In genomic region chr6:108295676-108296075, GRCh38 we compare ENCODE assay signal across 7 cellular contexts. TPM values are rescaled to one million over a fixed set of nuclear protein-coding genes. Genes with fewer than 3 reads are reported as not detected.
DNase-seq lines count a peak whose midpoint lies in the region; ATAC-seq and TF ChIP-seq lines count a peak whose summit lies in the region.

No MANE protein-coding gene starts in this region.

- no peak for ATAC-seq in GM21390 (IDR thresholded peaks at IDR 0.05; ENCODE audit: unreplicated experiment)

- H3K9me2 ChIP-seq in GM23248 (ENCODE audit: insufficient read depth), result no peaks in the 10 kb centered on the region

- H3K9me3 ChIP-seq in GM23248 (ENCODE audit: low read depth), result no peaks in the 10 kb centered on the region
- H3K9me3 ChIP-seq in Peyer's patch, result no peaks in the 10 kb centered on the region
- H3K9me3 ChIP-seq in esophagus squamous epithelium, result no peaks in the 10 kb centered on the region

- TF ChIP-seq POLR2A in Peyer's patch (IDR thresholded peaks at IDR 0.05), result no peak
- no peak for TF ChIP-seq POLR2A in esophagus squamous epithelium (IDR thresholded peaks at IDR 0.05)

- H3K27ac ChIP-seq in GM23248, result peak overlapping the region; percentile 86
- H3K27ac ChIP-seq in Peyer's patch, result peak overlapping the region; percentile 93 to 99 (median 96)
- peak overlapping the region; percentile 94 to 99 (median 95) for H3K27ac ChIP-seq in esophagus squamous epithelium

- 46 to 58% methylated on average over 7 of the region's 7 CpGs for WGBS in GM23248 (ENCODE audit: low coverage in 1 of 2, low lambda C conversion rate in 2 of 2, missing lambda C conversion rate in 2 of 2), 2 experiments
- WGBS in esophagus squamous epithelium, 2 donors, result 46 to 58% methylated on average over 7 of the region's 7 CpGs

- intact Hi-C loops in esophagus squamous epithelium (cut with DNase I), result no loop called here

- peak overlapping the region; percentile 93 for H3K4me2 ChIP-seq in GM23248 (ENCODE audit: unreplicated experiment)

- H3F3A ChIP-seq in GM23248 (ENCODE audit: insufficient read depth), result no peaks in the 10 kb centered on the region

- in situ Hi-C loops in GM23248 (cut with MboI), result no loop called here

- H3K4me3 ChIP-seq in GM23248 (peak overlapping the region; percentile 90), Peyer's patch (peak overlapping the region; percentile 65 to 79 (median 72)), esophagus squamous epithelium (peak overlapping the region; percentile 70 to 93 (median 85)), retinal pigment epithelial cell (ENCODE audit: low read length) (peak overlapping the region; percentile 81)

- DNase-seq in GM23248 (no peak), Peyer's patch (no peak), esophagus squamous epithelium (lab: John Stamatoyannopoulos, UW) (no peak), retinal pigment epithelial cell (ENCODE audit: low read depth) (no peak), SKM-1 (lab: John Stamatoyannopoulos, UW; ENCODE audit: unreplicated experiment) (no peak), nucleus accumbens (lab: John Stamatoyannopoulos, UW) (no peak)

- peak overlapping the region; percentile 97 for H2AFZ ChIP-seq in GM23248

- H4K20me1 ChIP-seq in GM23248 (ENCODE audit: insufficient read depth), result no peaks in the 10 kb centered on the region

- peaks cover 12% of the 10 kb centered on the region for H3K79me2 ChIP-seq in GM23248 (ENCODE audit: insufficient read depth)

- H3K9ac ChIP-seq in GM23248, result peak overlapping the region; percentile 89

- TF ChIP-seq CTCF in Peyer's patch (IDR thresholded peaks at IDR 0.05) (no peak), esophagus squamous epithelium (IDR thresholded peaks at IDR 0.05) (no peak), retinal pigment epithelial cell (conservative IDR thresholded peaks at IDR 0.05; ENCODE audit: low read depth, low read length) (no peak)

- no peaks in the 10 kb centered on the region for H3K27me3 ChIP-seq in GM23248 (replicated peaks; ENCODE audit: insufficient read depth)
- H3K27me3 ChIP-seq in Peyer's patch, result no peaks in the 10 kb centered on the region
- no peaks in the 10 kb centered on the region for H3K27me3 ChIP-seq in esophagus squamous epithelium

- H3K4me1 ChIP-seq in GM23248 (ENCODE audit: insufficient read depth) (no peaks in the 10 kb centered on the region), Peyer's patch (peaks cover 0 to 15% (median 1%) of the 10 kb centered on the region in 4 donors), esophagus squamous epithelium (peaks cover 7 to 17% (median 7%) of the 10 kb centered on the region in 3 donors)

- H3K36me3 ChIP-seq in GM23248 (ENCODE audit: low read depth) (no peaks in the 10 kb centered on the region), Peyer's patch (no peaks in the 10 kb centered on the region), esophagus squamous epithelium (no peaks in the 10 kb centered on the region)

RNA-seq across cellular contexts. Expression of gene AFG1L, which starts 0.8 kb away (rescaled TPM):
- 0.38 and 1.2 TPM in 2 replicates for total RNA-seq in GM23248 (2014; rRNA removed; shearing (Covaris generic))
- polyA plus RNA-seq in GM23248 (2016; fragmentation: Nextera tagmentation; extraction: Ambion mirVana), result 3.5 and 4.1 TPM in 2 replicates
- 10 to 100 TPM in 1 of 4 donors, 1 to 10 TPM in 3; 6.0 to 15.1 (median 8.1) TPM for total RNA-seq in Peyer's patch
- total RNA-seq in esophagus squamous epithelium, result 10 to 100 TPM in 1 of 4 donors, 1 to 10 TPM in 3; 2.8 to 10.5 (median 3.9) TPM

RNA-seq across cellular contexts. Expression of gene SNX3, which starts 34.8 kb away (rescaled TPM):
- total RNA-seq in GM23248 (2014; rRNA removed; shearing (Covaris generic)), result 234 and 236 TPM in 2 replicates
- polyA plus RNA-seq in GM23248 (2016; fragmentation: Nextera tagmentation; extraction: Ambion mirVana), result 403 and 420 TPM in 2 replicates
- total RNA-seq in Peyer's patch, result 100 to 1,000 TPM in 1 of 4 donors, 10 to 100 TPM in 3; 71.0 to 110 (median 96.8) TPM
- 100 to 1,000 TPM in 2 of 4 donors, 10 to 100 TPM in 2; 96.5 to 155 (median 107) TPM for total RNA-seq in esophagus squamous epithelium
